ENCODE assay signal across 8 cellular contexts in the genomic region with DNA sequence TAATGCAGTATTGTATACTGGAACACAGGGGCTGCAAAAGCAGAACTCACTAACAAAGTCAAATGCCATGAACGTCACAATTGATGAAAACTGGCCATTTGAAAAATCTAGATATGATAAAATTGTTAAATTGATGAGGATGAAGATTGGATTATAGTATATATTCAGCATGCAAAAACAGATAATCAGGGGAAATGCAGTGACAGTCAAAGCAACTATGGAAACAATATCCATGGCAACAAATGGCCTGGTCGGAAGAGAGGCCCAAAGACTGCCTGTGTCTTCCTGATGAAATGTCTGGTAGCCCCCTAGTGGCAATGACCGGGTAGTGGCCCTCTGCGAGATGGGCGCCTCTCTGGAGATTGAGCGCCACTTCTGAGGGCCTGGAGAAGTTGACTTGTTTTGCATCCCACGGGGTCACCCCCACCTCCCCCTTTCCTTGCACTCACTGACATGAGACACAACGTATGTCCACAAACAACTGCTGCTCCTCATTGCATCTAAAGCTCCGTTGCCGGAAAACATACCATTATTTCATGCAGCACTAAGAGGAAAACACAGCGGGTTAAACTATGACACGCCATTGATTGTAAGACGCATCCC. TPM values are rescaled to one million over a fixed set of nuclear protein-coding genes. Genes with fewer than 3 reads are reported as not detected.
DNase-seq lines count a peak whose midpoint lies in the region; ATAC-seq and TF ChIP-seq lines count a peak whose summit lies in the region.

No MANE protein-coding gene starts in this region.

- H3K27ac ChIP-seq in psoas muscle = no peak overlapping the region
- H3K27ac ChIP-seq in aorta (ENCODE audit: low read depth in 1 of 2, low read length in 2 of 2) = no peak overlapping the region

- H3K9me3 Mint-ChIP-seq in activated naive CD8-positive, alpha-beta T cell treated with anti-CD3 and anti-CD28 coated beads, Interleukin-2, amount 10 ng/mL, durations not matched to agents 7 days and 5 days = no peaks in the 10 kb centered on the region

- H3K9me3 ChIP-seq in psoas muscle (no peaks in the 10 kb centered on the region), aorta (ENCODE audit: control insufficient read depth, low read length) (no peaks in the 10 kb centered on the region)

- peak; percentile 96 for TF ChIP-seq CTCF in GM12873 (IDR thresholded peaks at IDR 0.05; ENCODE audit: insufficient read depth, low read depth, low read length, missing control alignments)
- TF ChIP-seq CTCF in psoas muscle (IDR thresholded peaks at IDR 0.05) = peak; percentile 86

- ATAC-seq in activated naive CD8-positive, alpha-beta T cell treated with anti-CD3 and anti-CD28 coated beads, Interleukin-2, amount 10 ng/mL, durations not matched to agents 7 days and 5 days (ENCODE audit: low read depth) = peak; percentile 92
- ATAC-seq in psoas muscle (peak; percentile 85 to 95 (median 94)), aorta (ENCODE audit: low FRiP score) (peak; percentile 80), GM18498 (IDR thresholded peaks at IDR 0.05; ENCODE audit: unreplicated experiment) (no peak)

- H3K27me3 Mint-ChIP-seq in activated naive CD8-positive, alpha-beta T cell treated with anti-CD3 and anti-CD28 coated beads, Interleukin-2, amount 10 ng/mL, durations not matched to agents 7 days and 5 days = no peaks in the 10 kb centered on the region

- POLR2A ChIA-PET in activated naive CD8-positive, alpha-beta T cell treated with anti-CD3 and anti-CD28 coated beads, Interleukin-2, amount 10 ng/mL, durations not matched to agents 7 days and 5 days (lab: Charles Lee) = no interaction called here

- intact Hi-C loops in cardiac septum (cut with DNase I) (no loop called here), psoas muscle (cut with DNase I) (loop anchor here in 1 of 2 donors (2.0 kb wide), 1 partner anchor 154 kb away; a partner anchor contains a TSS), aorta (cut with DNase I) (no loop called here)

- no peak overlapping the region for H3K4me3 Mint-ChIP-seq in activated naive CD8-positive, alpha-beta T cell treated with anti-CD3 and anti-CD28 coated beads, Interleukin-2, amount 10 ng/mL, durations not matched to agents 7 days and 5 days

- no peak overlapping the region for H3K4me3 ChIP-seq in psoas muscle
- H3K4me3 ChIP-seq in aorta (ENCODE audit: low read length in 2 of 2) = no peak overlapping the region

- H3K36me3 Mint-ChIP-seq in activated naive CD8-positive, alpha-beta T cell treated with anti-CD3 and anti-CD28 coated beads, Interleukin-2, amount 10 ng/mL, durations not matched to agents 7 days and 5 days = no peaks in the 10 kb centered on the region

- WGBS in psoas muscle, 3 donors = 48 to 54% (median 52%) methylated on average over 13 of the region's 13 CpGs
- 50 to 56% methylated on average over 13 of the region's 13 CpGs for WGBS in aorta, 2 donors

- DNase-seq in MV-4-11 (lab: John Stamatoyannopoulos, UW) = peak; percentile 72
- DNase-seq in SW 1271 (lab: John Stamatoyannopoulos, UW) = peak; percentile 48 to 80
- DNase-seq in activated naive CD8-positive, alpha-beta T cell treated with anti-CD3 and anti-CD28 coated beads, Interleukin-2, amount 10 ng/mL, durations not matched to agents 7 days and 5 days = peak; percentile 76
- DNase-seq in cardiac septum (ENCODE audit: low spot score) = peak; percentile 82
- peak; percentile 75 to 81 for DNase-seq in psoas muscle
- DNase-seq in aorta = peak; percentile 78 to 90

- H3K27ac Mint-ChIP-seq in activated naive CD8-positive, alpha-beta T cell treated with anti-CD3 and anti-CD28 coated beads, Interleukin-2, amount 10 ng/mL, durations not matched to agents 7 days and 5 days = no peak overlapping the region

- no peaks in the 10 kb centered on the region for H3K36me3 ChIP-seq in psoas muscle (ENCODE audit: insufficient read depth in 1 of 2, low read depth in 1 of 2)
- no peaks in the 10 kb centered on the region for H3K36me3 ChIP-seq in aorta (ENCODE audit: control insufficient read depth in 1 of 2, insufficient read depth in 2 of 2, low read length in 1 of 2)

- H3K4me1 ChIP-seq in psoas muscle (no peaks in the 10 kb centered on the region), aorta (ENCODE audit: control insufficient read depth in 1 of 2, insufficient read depth in 2 of 2, low read length in 2 of 2) (no peaks in the 10 kb centered on the region)

- H3K27me3 ChIP-seq in psoas muscle (ENCODE audit: insufficient read depth in 3 of 3, low read length in 2 of 3) (no peaks in the 10 kb centered on the region), aorta (ENCODE audit: control insufficient read depth in 1 of 2, insufficient read depth in 2 of 2, low read length in 1 of 2) (no peaks in the 10 kb centered on the region)

- H3K4me1 Mint-ChIP-seq in activated naive CD8-positive, alpha-beta T cell treated with anti-CD3 and anti-CD28 coated beads, Interleukin-2, amount 10 ng/mL, durations not matched to agents 7 days and 5 days = no peaks in the 10 kb centered on the region

RNA-seq across cellular contexts. Expression of a gene that starts 43.5 kb away (rescaled TPM):
- total RNA-seq in activated naive CD8-positive, alpha-beta T cell treated with anti-CD3 and anti-CD28 coated beads, Interleukin-2, amount 10 ng/mL, durations not matched to agents 7 days and 5 days = not detected
- total RNA-seq in cardiac septum (not detected), psoas muscle (not detected), aorta (not detected)
- polyA plus RNA-seq in psoas muscle (not detected), aorta (not detected)

RNA-seq across cellular contexts. Expression of a gene that starts 45.8 kb away (rescaled TPM):
- total RNA-seq in activated naive CD8-positive, alpha-beta T cell treated with anti-CD3 and anti-CD28 coated beads, Interleukin-2, amount 10 ng/mL, durations not matched to agents 7 days and 5 days = not detected
- total RNA-seq in cardiac septum (3.9 TPM), psoas muscle (under 1 TPM; 0.06 to 0.47 (median 0.07) TPM), aorta (1 to 10 TPM; 3.0 to 4.3 TPM)
- polyA plus RNA-seq in psoas muscle (under 1 TPM in 2 of 3 donors, not detected in 1; 0.03 to 0.17 TPM), aorta (1 to 10 TPM; 1.6 to 6.8 TPM)

RNA-seq across cellular contexts. Expression of a gene that starts 51.4 kb away (rescaled TPM):
- not detected for total RNA-seq in activated naive CD8-positive, alpha-beta T cell treated with anti-CD3 and anti-CD28 coated beads, Interleukin-2, amount 10 ng/mL, durations not matched to agents 7 days and 5 days
- total RNA-seq in cardiac septum (not detected), psoas muscle (not detected), aorta (not detected)
- polyA plus RNA-seq in psoas muscle (not detected), aorta (not detected)

RNA-seq across cellular contexts. Expression of a gene that starts 58.6 kb away (rescaled TPM):
- not detected for total RNA-seq in activated naive CD8-positive, alpha-beta T cell treated with anti-CD3 and anti-CD28 coated beads, Interleukin-2, amount 10 ng/mL, durations not matched to agents 7 days and 5 days
- total RNA-seq in cardiac septum (not detected), psoas muscle (under 1 TPM in 3 of 4 donors, not detected in 1; 0.08 to 0.09 (median 0.08) TPM), aorta (not detected)
- polyA plus RNA-seq in psoas muscle (under 1 TPM in 2 of 3 donors, not detected in 1; 0.04 to 0.38 TPM), aorta (not detected)
